ENCODE assay signal across 1 cellular context in genomic region chr4:39354178-39354503, GRCh38.
TF ChIP-seq lines count a peak whose summit lies in the region.

No MANE protein-coding gene starts in this region.

TF ChIP-seq in liver, 16 proteins besides CTCF, POLR2A, EP300 and RAD21 (continued from another document):
- peak; percentile 75 for TF ChIP-seq REST (IDR thresholded peaks at IDR 0.05)
